Comparison of ENCODE assay signal across 9 cellular contexts in genomic region chr3:35814531-35814930, GRCh38.
"Had no signal": no experiment of that assay in that cellular context is flagged by ENCODE, and none has a peak within 500 bp of the region (broad histone marks: within the 10 kb centered on the region; RNA-seq: fewer than 3 reads in every experiment).

No MANE protein-coding gene starts in this region.

- H3K4me3 ChIP-seq: GM23248, GM23338, HAP-1 had no signal

- ATAC-seq: GM23338, HCT116 had no signal

- H3K4me1 ChIP-seq: HAP-1 had no signal

- DNase-seq: GM23248, GOT3, H7, H9, HCEC 1CT, HFFc6 had no signal

- H3K9ac ChIP-seq: GM23248 had no signal

- H3K4me2 ChIP-seq: GM23338 had no signal

- H3K27ac ChIP-seq: GM23248 had no signal

- H3K36me3 ChIP-seq: HAP-1 had no signal
